ENCODE assay signal across 28 cellular contexts in the genomic region with DNA sequence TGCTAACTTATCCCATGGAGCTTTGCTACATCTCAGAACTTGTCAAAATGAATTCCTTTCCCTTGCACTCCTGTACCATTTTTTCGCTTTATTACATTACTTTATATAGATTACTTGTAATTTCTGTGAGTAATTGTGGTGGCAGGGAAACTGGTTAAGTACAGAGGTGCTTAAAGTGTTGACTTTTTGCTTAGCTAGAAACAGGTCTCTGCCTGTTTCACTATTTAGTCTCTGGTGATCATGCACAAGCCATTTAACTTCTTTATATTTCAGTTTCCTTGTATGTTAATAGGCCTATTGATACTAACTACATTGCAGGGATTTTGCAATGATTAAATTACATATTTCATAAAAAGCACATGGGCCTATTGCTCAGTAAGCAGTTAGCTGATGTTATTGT.
"Had no signal": no experiment of that assay in that cellular context is flagged by ENCODE, and none has a peak within 500 bp of the region (broad histone marks: within the 10 kb centered on the region; RNA-seq: fewer than 3 reads in every experiment).

No MANE protein-coding gene starts in this region.

- ATAC-seq: left colon; natural killer cell treated with Interleukin-12 subunit alpha and Interleukin-12 subunit beta and Interleukin-15 and Interleukin-18, amount 100 ng/mL, for 72 hours; pancreas; right cardiac atrium; sciatic nerve; stimulated activated naive B cell treated with anti-CD40 and anti-IgM and Interleukin-4, amounts not matched to agents 10 μg/mL and 1 μg/mL and 100 μg/mL, for 72 hours; stimulated activated naive CD8-positive, alpha-beta T cell treated with anti-CD3 and anti-CD28 coated beads, Interleukin-15, Interleukin-2, amounts not matched to agents 100 U/mL and 50 U/mL, for 24 hours had no signal

- H3K27me3 Mint-ChIP-seq: natural killer cell treated with Interleukin-12 subunit alpha and Interleukin-12 subunit beta and Interleukin-15 and Interleukin-18, amount 100 ng/mL, for 72 hours; stimulated activated naive B cell treated with anti-CD40 and anti-IgM and Interleukin-4, amounts not matched to agents 10 μg/mL and 1 μg/mL and 100 μg/mL, for 72 hours had no signal

- H3K27ac ChIP-seq: left ventricle myocardium inferior, pancreas, prostate gland, skin epidermis, stomach, testis, transverse colon, upper lobe of left lung, vagina had no signal

- H3K27ac Mint-ChIP-seq: immature natural killer cell; mesothelial cell of epicardium; naive B cell; natural killer cell treated with Interleukin-12 subunit alpha and Interleukin-12 subunit beta and Interleukin-15 and Interleukin-18, amount 100 ng/mL, for 72 hours; stimulated activated naive B cell treated with anti-CD40 and anti-IgM and Interleukin-4, amounts not matched to agents 10 μg/mL and 1 μg/mL and 100 μg/mL, for 72 hours had no signal

- H3K36me3 ChIP-seq: left ventricle myocardium inferior, pancreas, prostate gland, stomach, transverse colon, upper lobe of left lung, vagina had no signal

- H3K27me3 ChIP-seq: pancreas, stomach, testis, transverse colon, upper lobe of left lung, vagina had no signal

- H3K9me3 ChIP-seq: left ventricle myocardium inferior, pancreas, prostate gland, stomach, testis, transverse colon, upper lobe of left lung, vagina had no signal

- H3K4me1 ChIP-seq: prostate gland, testis, upper lobe of left lung, vagina had no signal

- H3K4me3 Mint-ChIP-seq: immature natural killer cell; mesothelial cell of epicardium; naive B cell; natural killer cell treated with Interleukin-12 subunit alpha and Interleukin-12 subunit beta and Interleukin-15 and Interleukin-18, amount 100 ng/mL, for 72 hours; stimulated activated naive B cell treated with anti-CD40 and anti-IgM and Interleukin-4, amounts not matched to agents 10 μg/mL and 1 μg/mL and 100 μg/mL, for 72 hours had no signal

- H3K9me3 Mint-ChIP-seq: natural killer cell treated with Interleukin-12 subunit alpha and Interleukin-12 subunit beta and Interleukin-15 and Interleukin-18, amount 100 ng/mL, for 72 hours; stimulated activated naive B cell treated with anti-CD40 and anti-IgM and Interleukin-4, amounts not matched to agents 10 μg/mL and 1 μg/mL and 100 μg/mL, for 72 hours had no signal

- H3K4me3 ChIP-seq: left ventricle myocardium inferior, lung, pancreas, prostate gland, skin epidermis, stomach, testis, transverse colon, upper lobe of left lung, vagina had no signal

- DNase-seq: hypothalamus; immature natural killer cell; kidney; left colon; left ventricle myocardium inferior; mesendoderm; naive B cell; pancreas; posterior cingulate gyrus; retina; right cardiac atrium; stimulated activated CD4-positive, alpha-beta T cell treated with anti-CD3 and anti-CD28 coated beads, Interleukin-12 subunit alpha, Interleukin-12 subunit beta, amount 100 ng/mL, for 4 hours; stimulated activated CD4-positive, alpha-beta T cell treated with anti-CD3 and anti-CD28 coated beads, Interleukin-15, amount 100 ng/mL, for 24 hours; stimulated activated CD4-positive, alpha-beta T cell treated with anti-CD3 and anti-CD28 coated beads, Interleukin-2, amount 100 ng/mL, for 24 hours; stimulated activated CD4-positive, alpha-beta T cell treated with anti-CD3 and anti-CD28 coated beads, Interleukin-4, amount 100 ng/mL, for 1 hour; stimulated activated naive B cell treated with anti-CD40 and anti-IgM and Interleukin-4, amounts not matched to agents 10 μg/mL and 1 μg/mL and 100 μg/mL, for 72 hours; stimulated activated naive CD8-positive, alpha-beta T cell treated with anti-CD3 and anti-CD28 coated beads, Interleukin-15, Interleukin-2, amounts not matched to agents 100 U/mL and 50 U/mL, for 24 hours; stomach; testis; transverse colon; upper lobe of left lung had no signal

- H3K36me3 Mint-ChIP-seq: immature natural killer cell; naive B cell; natural killer cell treated with Interleukin-12 subunit alpha and Interleukin-12 subunit beta and Interleukin-15 and Interleukin-18, amount 100 ng/mL, for 72 hours; stimulated activated naive B cell treated with anti-CD40 and anti-IgM and Interleukin-4, amounts not matched to agents 10 μg/mL and 1 μg/mL and 100 μg/mL, for 72 hours had no signal

- H3K4me1 Mint-ChIP-seq: immature natural killer cell; naive B cell; stimulated activated naive B cell treated with anti-CD40 and anti-IgM and Interleukin-4, amounts not matched to agents 10 μg/mL and 1 μg/mL and 100 μg/mL, for 72 hours had no signal
